Comparison of ENCODE assay signal across 11 cellular contexts in genomic region chr22:40323681-40324083, GRCh38. TPM values are rescaled to one million over a fixed set of nuclear protein-coding genes. Genes with fewer than 3 reads are reported as not detected.
DNase-seq lines count a peak whose midpoint lies in the region; ATAC-seq and TF ChIP-seq lines count a peak whose summit lies in the region.
"Had no signal": no experiment of that assay in that cellular context is flagged by ENCODE, and none has a peak within 500 bp of the region (broad histone marks: within the 10 kb centered on the region; RNA-seq: fewer than 3 reads in every experiment).

No MANE protein-coding gene starts in this region.

- H3K4me1 Mint-ChIP-seq in T-helper 17 cell (peaks cover 53% of the 10 kb centered on the region), brain (no peaks in the 10 kb centered on the region)

- H3K4me2 ChIP-seq in GM23248 (ENCODE audit: unreplicated experiment), result no peak overlapping the region

- no peaks in the 10 kb centered on the region for H3K79me2 ChIP-seq in GM23248 (ENCODE audit: insufficient read depth)

- H3K4me1 ChIP-seq in GM23248 (ENCODE audit: insufficient read depth), result no peaks in the 10 kb centered on the region
- H3K4me1 ChIP-seq in rectal smooth muscle tissue (ENCODE audit: control insufficient read depth, insufficient read depth, low read length), result peaks cover 9% of the 10 kb centered on the region
- H3K4me1 ChIP-seq: pancreas had no signal

- H3K9me3 ChIP-seq in GM23248 (ENCODE audit: low read depth) (no peaks in the 10 kb centered on the region), T-helper 17 cell (ENCODE audit: control insufficient read depth, low read length, poor library complexity, severe bottlenecking) (no peaks in the 10 kb centered on the region)
- H3K9me3 ChIP-seq: pancreas had no signal

- H3K36me3 Mint-ChIP-seq in T-helper 17 cell (ENCODE audit: low read depth) (peaks cover 3% of the 10 kb centered on the region), brain (peaks cover 60% of the 10 kb centered on the region)

- intact Hi-C loops in cardiac septum (cut with DNase I), result no loop called here

- H3K9ac ChIP-seq in GM23248 (no peak overlapping the region), rectal smooth muscle tissue (ENCODE audit: low read length) (no peak overlapping the region)

- in situ Hi-C loops in GM23248 (cut with MboI), result no loop called here

- peak overlapping the region; percentile 97 for H3K27ac Mint-ChIP-seq in T-helper 17 cell
- peak overlapping the region in 3 of 5 experiments; percentile 19 to 80 (median 19) for H3K27ac Mint-ChIP-seq in brain
- H3K27ac Mint-ChIP-seq: type B pancreatic cell had no signal

- H3K27ac ChIP-seq in GM23248, result no peak overlapping the region
- H3K27ac ChIP-seq in rectal smooth muscle tissue (ENCODE audit: low read depth, low read length), result peak overlapping the region; percentile 65
- H3K27ac ChIP-seq: pancreas had no signal

- H3K27me3 Mint-ChIP-seq in T-helper 17 cell (no peaks in the 10 kb centered on the region), brain (no peaks in the 10 kb centered on the region)
- H3K27me3 Mint-ChIP-seq: type B pancreatic cell had no signal

- no peak overlapping the region for H2AFZ ChIP-seq in GM23248

- H3K36me3 ChIP-seq in GM23248 (ENCODE audit: low read depth) (peaks cover 25% of the 10 kb centered on the region), rectal smooth muscle tissue (ENCODE audit: control insufficient read depth, insufficient read depth, low read length) (peaks cover 9% of the 10 kb centered on the region)

- H3K9me2 ChIP-seq in GM23248 (ENCODE audit: insufficient read depth), result no peaks in the 10 kb centered on the region

- WGBS in GM23248 (ENCODE audit: low coverage in 1 of 2, low lambda C conversion rate in 2 of 2, missing lambda C conversion rate in 2 of 2), 2 experiments, result 31 to 42% methylated on average over 7 to 8 of the region's 8 CpGs

- DNase-seq in GM23248 (peak; percentile 3), T-helper 17 cell (no peak), cardiac septum (ENCODE audit: low spot score) (no peak), NCI-H345 treated with DMSO at 0.1 percent for 48 hours (lab: John Stamatoyannopoulos, UW; ENCODE audit: unreplicated experiment) (no peak)
- DNase-seq: left colon, NCI-H510A treated with DMSO at 0.1 percent for 48 hours, pancreas had no signal

- H3K9me3 Mint-ChIP-seq in brain, result no peaks in the 10 kb centered on the region
- H3K9me3 Mint-ChIP-seq: type B pancreatic cell had no signal

- H3K4me3 ChIP-seq in GM23248 (no peak overlapping the region), rectal smooth muscle tissue (ENCODE audit: low read length) (no peak overlapping the region)
- H3K4me3 ChIP-seq: pancreas had no signal

- no peaks in the 10 kb centered on the region for H3K27me3 ChIP-seq in GM23248 (replicated peaks; ENCODE audit: insufficient read depth)
- H3K27me3 ChIP-seq in rectal smooth muscle tissue (ENCODE audit: control insufficient read depth, insufficient read depth, low read length), result no peaks in the 10 kb centered on the region
- H3K27me3 ChIP-seq: pancreas had no signal

- H3F3A ChIP-seq in GM23248 (ENCODE audit: insufficient read depth), result no peaks in the 10 kb centered on the region

- ATAC-seq in T-helper 17 cell (peak; percentile 10), HG02973 (IDR thresholded peaks at IDR 0.05; ENCODE audit: unreplicated experiment) (no peak)

- H3K4me3 Mint-ChIP-seq in T-helper 17 cell (peak overlapping the region; percentile 85), brain (no peak overlapping the region)
- H3K4me3 Mint-ChIP-seq: type B pancreatic cell had no signal

- no peaks in the 10 kb centered on the region for H4K20me1 ChIP-seq in GM23248 (ENCODE audit: insufficient read depth)

- TF ChIP-seq CTCF in brain (conservative IDR thresholded peaks at IDR 0.05), result no peak

RNA-seq across cellular contexts. Expression of gene ADSL, which starts 22.6 kb away (rescaled TPM):
- 108 and 123 TPM in 2 replicates for total RNA-seq in GM23248 (2014; rRNA removed; shearing (Covaris generic))
- polyA plus RNA-seq in GM23248 (2016; fragmentation: Nextera tagmentation; extraction: Ambion mirVana) (70.8 and 72.5 TPM in 2 replicates), brain (ENCODE audit: insufficient read depth, low read depth, low replicate concordance) (60.6 TPM)
- total RNA-seq in T-helper 17 cell (10 to 100 TPM; 59.2 to 67.5 TPM), cardiac septum (47.8 TPM)

RNA-seq across cellular contexts. Expression of gene SGSM3, which starts 46.7 kb away (rescaled TPM):
- total RNA-seq in GM23248 (2014; rRNA removed; shearing (Covaris generic)), result 40.8 and 45.2 TPM in 2 replicates
- polyA plus RNA-seq in GM23248 (2016; fragmentation: Nextera tagmentation; extraction: Ambion mirVana) (47.6 and 48.2 TPM in 2 replicates), brain (ENCODE audit: insufficient read depth, low read depth, low replicate concordance) (52.9 TPM)
- total RNA-seq in T-helper 17 cell (10 to 100 TPM; 56.7 to 79.4 TPM), cardiac septum (38.1 TPM)
